9 cellular contexts compared by ENCODE assay signal in genomic region chr1:58858344-58858673, GRCh38.
A peak's percentile ranks its signal among the peaks of the same experiment; 100 is the strongest.
DNase-seq lines count a peak whose midpoint lies in the region; ATAC-seq, FAIRE-seq and TF ChIP-seq lines count a peak whose summit lies in the region.
"Had no signal": no experiment of that assay in that cellular context is flagged by ENCODE, and none has a peak within 500 bp of the region (broad histone marks: within the 10 kb centered on the region; RNA-seq: fewer than 3 reads in every experiment).

No MANE protein-coding gene starts in this region.

- POLR2A ChIA-PET in WTC11 (lab: Charles Lee), result interaction anchor here (0.6 to 0.9 kb wide), 2 partner anchors 45 to 75 kb away, joined by 3 read pairs; no protein-coding TSS in a partner anchor

- peak overlapping the region in 1 of 2 donors; percentile 6 for H3K27ac ChIP-seq in left lung

- no peaks in the 10 kb centered on the region for H3K9me3 ChIP-seq in left lung

- TF ChIP-seq CTCF in WTC11 (IDR thresholded peaks at IDR 0.05) (no peak), left lung (IDR thresholded peaks at IDR 0.05) (no peak)

- no peaks in the 10 kb centered on the region for H3K36me3 Mint-ChIP-seq in WTC11

- H3K27me3 Mint-ChIP-seq in WTC11 (ENCODE audit: low read depth), result peaks cover 4% of the 10 kb centered on the region; the same call in 1 of the 2 replicates

- DNase-seq in WTC11 (ENCODE audit: low spot score), result no peak
- DNase-seq in left lung, result no peak
- no peak for DNase-seq in left ventricle myocardium superior
- DNase-seq in SIG-M5 (lab: John Stamatoyannopoulos, UW), result no peak
- DNase-seq in GM12892 (ENCODE audit: insufficient read length), result no peak
- DNase-seq in islet precursor cell, result no peak
- DNase-seq: NCI-H526 treated with DMSO at 0.1 percent for 48 hours had no signal

- H3K9me3 Mint-ChIP-seq in WTC11, result no peaks in the 10 kb centered on the region

- CTCF ChIA-PET in WTC11 (lab: Charles Lee), result no interaction called here

- no peak overlapping the region for H3K4me3 ChIP-seq in left lung

- no peak overlapping the region for H3K27ac Mint-ChIP-seq in WTC11

- no peak for TF ChIP-seq POLR2A in GM12892 (IDR thresholded peaks at IDR 0.05; ENCODE audit: low read depth, low read length)

- H3K4me3 Mint-ChIP-seq in WTC11, result no peak overlapping the region

- ATAC-seq in GM18858 (IDR thresholded peaks at IDR 0.05; ENCODE audit: unreplicated experiment) (peak; percentile 14), HG02763 (IDR thresholded peaks at IDR 0.05; ENCODE audit: unreplicated experiment) (peak; percentile 20), WTC11 (peak; percentile 56; the same call in 1 of the 2 replicates), left lung (peak; percentile 65), left ventricle myocardium superior (no peak)

- H3K4me1 ChIP-seq in left lung, result peaks cover 11 to 14% of the 10 kb centered on the region in 2 donors

- no peak for FAIRE-seq in GM12892 (lab: Jason Lieb, UNC)

- no peaks in the 10 kb centered on the region for H3K27me3 ChIP-seq in left lung

- intact Hi-C loops in left lung (cut with DNase I) (no loop called here), left ventricle myocardium superior (cut with micrococcal nuclease) (no loop called here)

- peaks cover 29% of the 10 kb centered on the region for H3K4me1 Mint-ChIP-seq in WTC11

- H3K36me3 ChIP-seq in left lung, result no peaks in the 10 kb centered on the region

TF ChIP-seq in WTC11, 78 proteins besides CTCF, POLR2A, EP300 and RAD21 (continues in another document):
- TF ChIP-seq MYBL2 (CRISPR knock-in tag; IDR thresholded peaks at IDR 0.05) (no peak), ATF3 (CRISPR knock-in tag; conservative IDR thresholded peaks at IDR 0.05) (no peak), FOXP1 (CRISPR knock-in tag; IDR thresholded peaks at IDR 0.05; ENCODE audit: borderline replicate concordance) (no peak), TP53 (CRISPR knock-in tag; IDR thresholded peaks at IDR 0.05) (no peak), HMGXB4 (CRISPR knock-in tag; IDR thresholded peaks at IDR 0.05) (no peak), FOXP4 (CRISPR knock-in tag; IDR thresholded peaks at IDR 0.05) (no peak), FOXK1 (CRISPR knock-in tag; IDR thresholded peaks at IDR 0.05) (no peak), NR2C2 (CRISPR knock-in tag; IDR thresholded peaks at IDR 0.05) (no peak), ZNF232 (CRISPR knock-in tag; IDR thresholded peaks at IDR 0.05) (no peak), JUN (CRISPR knock-in tag; IDR thresholded peaks at IDR 0.05) (no peak), NR1H2 (CRISPR knock-in tag; IDR thresholded peaks at IDR 0.05) (no peak), ZNF219 (CRISPR knock-in tag; IDR thresholded peaks at IDR 0.05; ENCODE audit: borderline replicate concordance) (no peak)
- TF ChIP-seq, protein P1, sequence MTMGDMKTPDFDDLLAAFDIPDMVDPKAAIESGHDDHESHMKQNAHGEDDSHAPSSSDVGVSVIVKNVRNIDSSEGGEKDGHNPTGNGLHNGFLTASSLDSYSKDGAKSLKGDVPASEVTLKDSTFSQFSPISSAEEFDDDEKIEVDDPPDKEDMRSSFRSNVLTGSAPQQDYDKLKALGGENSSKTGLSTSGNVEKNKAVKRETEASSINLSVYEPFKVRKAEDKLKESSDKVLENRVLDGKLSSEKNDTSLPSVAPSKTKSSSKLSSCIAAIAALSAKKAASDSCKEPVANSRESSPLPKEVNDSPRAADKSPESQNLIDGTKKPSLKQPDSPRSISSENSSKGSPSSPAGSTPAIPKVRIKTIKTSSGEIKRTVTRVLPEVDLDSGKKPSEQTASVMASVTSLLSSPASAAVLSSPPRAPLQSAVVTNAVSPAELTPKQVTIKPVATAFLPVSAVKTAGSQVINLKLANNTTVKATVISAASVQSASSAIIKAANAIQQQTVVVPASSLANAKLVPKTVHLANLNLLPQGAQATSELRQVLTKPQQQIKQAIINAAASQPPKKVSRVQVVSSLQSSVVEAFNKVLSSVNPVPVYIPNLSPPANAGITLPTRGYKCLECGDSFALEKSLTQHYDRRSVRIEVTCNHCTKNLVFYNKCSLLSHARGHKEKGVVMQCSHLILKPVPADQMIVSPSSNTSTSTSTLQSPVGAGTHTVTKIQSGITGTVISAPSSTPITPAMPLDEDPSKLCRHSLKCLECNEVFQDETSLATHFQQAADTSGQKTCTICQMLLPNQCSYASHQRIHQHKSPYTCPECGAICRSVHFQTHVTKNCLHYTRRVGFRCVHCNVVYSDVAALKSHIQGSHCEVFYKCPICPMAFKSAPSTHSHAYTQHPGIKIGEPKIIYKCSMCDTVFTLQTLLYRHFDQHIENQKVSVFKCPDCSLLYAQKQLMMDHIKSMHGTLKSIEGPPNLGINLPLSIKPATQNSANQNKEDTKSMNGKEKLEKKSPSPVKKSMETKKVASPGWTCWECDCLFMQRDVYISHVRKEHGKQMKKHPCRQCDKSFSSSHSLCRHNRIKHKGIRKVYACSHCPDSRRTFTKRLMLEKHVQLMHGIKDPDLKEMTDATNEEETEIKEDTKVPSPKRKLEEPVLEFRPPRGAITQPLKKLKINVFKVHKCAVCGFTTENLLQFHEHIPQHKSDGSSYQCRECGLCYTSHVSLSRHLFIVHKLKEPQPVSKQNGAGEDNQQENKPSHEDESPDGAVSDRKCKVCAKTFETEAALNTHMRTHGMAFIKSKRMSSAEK (CRISPR knock-in tag; IDR thresholded peaks at IDR 0.05; ENCODE audit: borderline replicate concordance), result no peak
- TF ChIP-seq, protein P2, sequence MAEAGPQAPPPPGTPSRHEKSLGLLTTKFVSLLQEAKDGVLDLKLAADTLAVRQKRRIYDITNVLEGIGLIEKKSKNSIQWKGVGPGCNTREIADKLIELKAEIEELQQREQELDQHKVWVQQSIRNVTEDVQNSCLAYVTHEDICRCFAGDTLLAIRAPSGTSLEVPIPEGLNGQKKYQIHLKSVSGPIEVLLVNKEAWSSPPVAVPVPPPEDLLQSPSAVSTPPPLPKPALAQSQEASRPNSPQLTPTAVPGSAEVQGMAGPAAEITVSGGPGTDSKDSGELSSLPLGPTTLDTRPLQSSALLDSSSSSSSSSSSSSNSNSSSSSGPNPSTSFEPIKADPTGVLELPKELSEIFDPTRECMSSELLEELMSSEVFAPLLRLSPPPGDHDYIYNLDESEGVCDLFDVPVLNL (CRISPR knock-in tag; IDR thresholded peaks at IDR 0.05; ENCODE audit: borderline replicate concordance, low read depth), result no peak
- TF ChIP-seq, protein P3, sequence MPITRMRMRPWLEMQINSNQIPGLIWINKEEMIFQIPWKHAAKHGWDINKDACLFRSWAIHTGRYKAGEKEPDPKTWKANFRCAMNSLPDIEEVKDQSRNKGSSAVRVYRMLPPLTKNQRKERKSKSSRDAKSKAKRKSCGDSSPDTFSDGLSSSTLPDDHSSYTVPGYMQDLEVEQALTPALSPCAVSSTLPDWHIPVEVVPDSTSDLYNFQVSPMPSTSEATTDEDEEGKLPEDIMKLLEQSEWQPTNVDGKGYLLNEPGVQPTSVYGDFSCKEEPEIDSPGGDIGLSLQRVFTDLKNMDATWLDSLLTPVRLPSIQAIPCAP (CRISPR knock-in tag; IDR thresholded peaks at IDR 0.05), result no peak
- TF ChIP-seq, protein P4, sequence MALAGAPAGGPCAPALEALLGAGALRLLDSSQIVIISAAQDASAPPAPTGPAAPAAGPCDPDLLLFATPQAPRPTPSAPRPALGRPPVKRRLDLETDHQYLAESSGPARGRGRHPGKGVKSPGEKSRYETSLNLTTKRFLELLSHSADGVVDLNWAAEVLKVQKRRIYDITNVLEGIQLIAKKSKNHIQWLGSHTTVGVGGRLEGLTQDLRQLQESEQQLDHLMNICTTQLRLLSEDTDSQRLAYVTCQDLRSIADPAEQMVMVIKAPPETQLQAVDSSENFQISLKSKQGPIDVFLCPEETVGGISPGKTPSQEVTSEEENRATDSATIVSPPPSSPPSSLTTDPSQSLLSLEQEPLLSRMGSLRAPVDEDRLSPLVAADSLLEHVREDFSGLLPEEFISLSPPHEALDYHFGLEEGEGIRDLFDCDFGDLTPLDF (CRISPR knock-in tag; IDR thresholded peaks at IDR 0.05), result no peak
